In genomic region chr1:1426961-1427934, GRCh38 we compare ENCODE assay signal across 1 cellular context.
TF ChIP-seq lines count a peak whose summit lies in the region.

No MANE protein-coding gene starts in this region.

TF ChIP-seq in K562, 482 proteins besides CTCF, POLR2A, EP300 and RAD21:
- peak; percentile 39 for TF ChIP-seq PCBP1 (IDR thresholded peaks at IDR 0.05; ENCODE audit: low read depth, low read length, poor library complexity, severe bottlenecking)
- peak; percentile 17; the same call in 1 of the 2 replicates for TF ChIP-seq PHF8 (IDR thresholded peaks at IDR 0.05; ENCODE audit: borderline replicate concordance, low read length)
- TF ChIP-seq CXXC5 (CRISPR knock-in tag; IDR thresholded peaks at IDR 0.05): 0 out of 2 replicates have a peak, but pooled peaks have one; percentile 10
- peak; percentile 67 for TF ChIP-seq EGR1 (conservative IDR thresholded peaks at IDR 0.05)
- TF ChIP-seq RUNX1 (IDR thresholded peaks at IDR 0.05; ENCODE audit: low read depth): no peak
- peak; percentile 35; the same call in 1 of the 2 replicates for TF ChIP-seq CHD2 (IDR thresholded peaks at IDR 0.05; ENCODE audit: low read depth, low read length)
- TF ChIP-seq ZNF134 (CRISPR knock-in tag; conservative IDR thresholded peaks at IDR 0.05): no peak
- TF ChIP-seq GATAD2B (IDR thresholded peaks at IDR 0.05; ENCODE audit: borderline replicate concordance): peak; percentile 27; the same call in 1 of the 2 replicates
- TF ChIP-seq RB1 (IDR thresholded peaks at IDR 0.05; ENCODE audit: low read depth): peak; percentile 31; the same call in 1 of the 2 replicates
- peak; percentile 37 to 65; a peak in 1 of 4 replicates for TF ChIP-seq UBTF (IDR thresholded peaks at IDR 0.05; ENCODE audit: borderline replicate concordance in 1 of 2, low read depth in 2 of 2, low read length in 2 of 2)
- TF ChIP-seq MECOM (CRISPR knock-in tag; IDR thresholded peaks at IDR 0.05): no peak
- peak; percentile 86 for TF ChIP-seq ZBTB7A (IDR thresholded peaks at IDR 0.05; ENCODE audit: borderline replicate concordance, control insufficient read depth, low read depth, low read length)
- peak in 1 of 2 experiments; percentile 51; a peak in 2 of 4 replicates for TF ChIP-seq KDM1A (IDR thresholded peaks at IDR 0.05)
- 0 out of 4 replicates have a peak, but pooled peaks of 1 of the 2 experiments have one; percentile 2 for TF ChIP-seq MAZ (CRISPR knock-in tag; conservative IDR thresholded peaks at IDR 0.05 in 1 of 2, IDR thresholded peaks at IDR 0.05 in 1 of 2)
- no peak for TF ChIP-seq ZBTB17 (CRISPR knock-in tag; IDR thresholded peaks at IDR 0.05)
- peak in 1 of 2 experiments; percentile 57; a peak in 1 of 4 replicates for TF ChIP-seq HDAC1 (IDR thresholded peaks at IDR 0.05)
- TF ChIP-seq E2F6 (IDR thresholded peaks at IDR 0.05; ENCODE audit: borderline replicate concordance in 1 of 2, extremely low read depth in 1 of 2, insufficient read depth in 1 of 2, insufficient read length in 1 of 2, low read depth in 1 of 2, low read length in 1 of 2, poor library complexity in 1 of 2, severe bottlenecking in 1 of 2): peak in 1 of 2 experiments; percentile 56
- 0 out of 2 replicates have a peak, but pooled peaks have one; percentile 21 for TF ChIP-seq PHF21A (IDR thresholded peaks at IDR 0.05; ENCODE audit: borderline replicate concordance, low read depth)
- no peak for TF ChIP-seq WHSC1 (IDR thresholded peaks at IDR 0.05; ENCODE audit: low read length)
- TF ChIP-seq ZBTB11 (CRISPR knock-in tag; IDR thresholded peaks at IDR 0.05): no peak
- TF ChIP-seq POLR2G (IDR thresholded peaks at IDR 0.05; ENCODE audit: low read depth, low read length): peak; percentile 12; the same call in 1 of the 2 replicates
- TF ChIP-seq ZNF124 (CRISPR knock-in tag; IDR thresholded peaks at IDR 0.05): no peak
TF ChIP-seq in K562: peak in this region for 15.
